ENCODE assay signal across 2 cellular contexts in the genomic region with DNA sequence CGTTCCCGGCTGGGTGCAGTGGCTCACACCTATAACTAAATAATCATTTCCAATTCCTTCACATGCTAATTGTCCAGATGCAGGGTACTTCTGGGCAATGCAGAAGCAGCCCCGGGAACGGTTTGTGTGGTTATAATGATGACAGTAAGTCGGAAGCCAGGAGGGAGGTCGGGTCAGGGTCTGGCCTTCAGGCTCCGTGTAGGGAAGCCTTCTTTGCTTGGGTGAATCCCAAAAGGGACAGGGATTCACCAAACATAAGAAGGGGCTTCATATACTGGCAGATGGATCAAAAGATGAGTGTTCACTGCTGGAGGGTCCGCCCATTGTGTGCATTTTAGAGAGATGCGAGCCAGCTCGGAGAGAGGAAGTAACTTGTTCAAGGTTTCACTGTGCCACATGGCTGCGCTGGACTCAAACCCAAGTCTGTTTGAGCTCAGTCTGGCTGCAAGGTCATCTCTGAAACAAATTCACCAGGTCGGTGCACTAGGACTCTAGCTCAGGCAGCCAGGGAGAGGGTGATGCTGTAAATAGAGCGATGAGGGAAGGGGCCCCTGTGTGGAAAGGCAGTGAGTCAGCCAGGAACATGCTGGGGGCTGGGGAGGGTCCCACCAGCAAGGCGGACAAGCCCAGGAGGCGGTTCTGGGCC.
TF ChIP-seq lines count a peak whose summit lies in the region.

No MANE protein-coding gene starts in this region.

TF ChIP-seq in SK-N-SH, 30 proteins besides CTCF, POLR2A, EP300 and RAD21 (continued from another document):
- TF ChIP-seq, protein P1, sequence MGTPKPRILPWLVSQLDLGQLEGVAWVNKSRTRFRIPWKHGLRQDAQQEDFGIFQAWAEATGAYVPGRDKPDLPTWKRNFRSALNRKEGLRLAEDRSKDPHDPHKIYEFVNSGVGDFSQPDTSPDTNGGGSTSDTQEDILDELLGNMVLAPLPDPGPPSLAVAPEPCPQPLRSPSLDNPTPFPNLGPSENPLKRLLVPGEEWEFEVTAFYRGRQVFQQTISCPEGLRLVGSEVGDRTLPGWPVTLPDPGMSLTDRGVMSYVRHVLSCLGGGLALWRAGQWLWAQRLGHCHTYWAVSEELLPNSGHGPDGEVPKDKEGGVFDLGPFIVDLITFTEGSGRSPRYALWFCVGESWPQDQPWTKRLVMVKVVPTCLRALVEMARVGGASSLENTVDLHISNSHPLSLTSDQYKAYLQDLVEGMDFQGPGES (IDR thresholded peaks at IDR 0.05; ENCODE audit: low read depth, low read length): no peak
- TF ChIP-seq FOXJ3 (CRISPR knock-in tag; IDR thresholded peaks at IDR 0.05): no peak
- no peak for TF ChIP-seq JUND (IDR thresholded peaks at IDR 0.05)
- TF ChIP-seq MEF2A (IDR thresholded peaks at IDR 0.05; ENCODE audit: borderline replicate concordance, low read depth): no peak
- no peak for TF ChIP-seq TCF12 (IDR thresholded peaks at IDR 0.05)

TF ChIP-seq in SK-N-SH treated with all-trans-retinoic acid at 6 μM for 48 hours, 23 proteins besides CTCF, POLR2A, EP300 and RAD21 (continued from another document):
- TF ChIP-seq, protein P2, sequence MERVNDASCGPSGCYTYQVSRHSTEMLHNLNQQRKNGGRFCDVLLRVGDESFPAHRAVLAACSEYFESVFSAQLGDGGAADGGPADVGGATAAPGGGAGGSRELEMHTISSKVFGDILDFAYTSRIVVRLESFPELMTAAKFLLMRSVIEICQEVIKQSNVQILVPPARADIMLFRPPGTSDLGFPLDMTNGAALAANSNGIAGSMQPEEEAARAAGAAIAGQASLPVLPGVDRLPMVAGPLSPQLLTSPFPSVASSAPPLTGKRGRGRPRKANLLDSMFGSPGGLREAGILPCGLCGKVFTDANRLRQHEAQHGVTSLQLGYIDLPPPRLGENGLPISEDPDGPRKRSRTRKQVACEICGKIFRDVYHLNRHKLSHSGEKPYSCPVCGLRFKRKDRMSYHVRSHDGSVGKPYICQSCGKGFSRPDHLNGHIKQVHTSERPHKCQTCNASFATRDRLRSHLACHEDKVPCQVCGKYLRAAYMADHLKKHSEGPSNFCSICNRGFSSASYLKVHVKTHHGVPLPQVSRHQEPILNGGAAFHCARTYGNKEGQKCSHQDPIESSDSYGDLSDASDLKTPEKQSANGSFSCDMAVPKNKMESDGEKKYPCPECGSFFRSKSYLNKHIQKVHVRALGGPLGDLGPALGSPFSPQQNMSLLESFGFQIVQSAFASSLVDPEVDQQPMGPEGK (CRISPR knock-in tag; IDR thresholded peaks at IDR 0.05; ENCODE audit: borderline replicate concordance): no peak
- no peak for TF ChIP-seq TCF4 (CRISPR knock-in tag; IDR thresholded peaks at IDR 0.05; ENCODE audit: borderline replicate concordance)
- TF ChIP-seq ZNF8 (CRISPR knock-in tag; IDR thresholded peaks at IDR 0.05): no peak
- TF ChIP-seq, protein P3, sequence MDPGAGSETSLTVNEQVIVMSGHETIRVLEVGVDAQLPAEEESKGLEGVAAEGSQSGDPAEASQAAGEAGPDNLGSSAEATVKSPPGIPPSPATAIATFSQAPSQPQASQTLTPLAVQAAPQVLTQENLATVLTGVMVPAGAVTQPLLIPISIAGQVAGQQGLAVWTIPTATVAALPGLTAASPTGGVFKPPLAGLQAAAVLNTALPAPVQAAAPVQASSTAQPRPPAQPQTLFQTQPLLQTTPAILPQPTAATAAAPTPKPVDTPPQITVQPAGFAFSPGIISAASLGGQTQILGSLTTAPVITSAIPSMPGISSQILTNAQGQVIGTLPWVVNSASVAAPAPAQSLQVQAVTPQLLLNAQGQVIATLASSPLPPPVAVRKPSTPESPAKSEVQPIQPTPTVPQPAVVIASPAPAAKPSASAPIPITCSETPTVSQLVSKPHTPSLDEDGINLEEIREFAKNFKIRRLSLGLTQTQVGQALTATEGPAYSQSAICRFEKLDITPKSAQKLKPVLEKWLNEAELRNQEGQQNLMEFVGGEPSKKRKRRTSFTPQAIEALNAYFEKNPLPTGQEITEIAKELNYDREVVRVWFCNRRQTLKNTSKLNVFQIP (CRISPR knock-in tag; IDR thresholded peaks at IDR 0.05; ENCODE audit: borderline replicate concordance, low read depth): no peak
- TF ChIP-seq, protein P4, sequence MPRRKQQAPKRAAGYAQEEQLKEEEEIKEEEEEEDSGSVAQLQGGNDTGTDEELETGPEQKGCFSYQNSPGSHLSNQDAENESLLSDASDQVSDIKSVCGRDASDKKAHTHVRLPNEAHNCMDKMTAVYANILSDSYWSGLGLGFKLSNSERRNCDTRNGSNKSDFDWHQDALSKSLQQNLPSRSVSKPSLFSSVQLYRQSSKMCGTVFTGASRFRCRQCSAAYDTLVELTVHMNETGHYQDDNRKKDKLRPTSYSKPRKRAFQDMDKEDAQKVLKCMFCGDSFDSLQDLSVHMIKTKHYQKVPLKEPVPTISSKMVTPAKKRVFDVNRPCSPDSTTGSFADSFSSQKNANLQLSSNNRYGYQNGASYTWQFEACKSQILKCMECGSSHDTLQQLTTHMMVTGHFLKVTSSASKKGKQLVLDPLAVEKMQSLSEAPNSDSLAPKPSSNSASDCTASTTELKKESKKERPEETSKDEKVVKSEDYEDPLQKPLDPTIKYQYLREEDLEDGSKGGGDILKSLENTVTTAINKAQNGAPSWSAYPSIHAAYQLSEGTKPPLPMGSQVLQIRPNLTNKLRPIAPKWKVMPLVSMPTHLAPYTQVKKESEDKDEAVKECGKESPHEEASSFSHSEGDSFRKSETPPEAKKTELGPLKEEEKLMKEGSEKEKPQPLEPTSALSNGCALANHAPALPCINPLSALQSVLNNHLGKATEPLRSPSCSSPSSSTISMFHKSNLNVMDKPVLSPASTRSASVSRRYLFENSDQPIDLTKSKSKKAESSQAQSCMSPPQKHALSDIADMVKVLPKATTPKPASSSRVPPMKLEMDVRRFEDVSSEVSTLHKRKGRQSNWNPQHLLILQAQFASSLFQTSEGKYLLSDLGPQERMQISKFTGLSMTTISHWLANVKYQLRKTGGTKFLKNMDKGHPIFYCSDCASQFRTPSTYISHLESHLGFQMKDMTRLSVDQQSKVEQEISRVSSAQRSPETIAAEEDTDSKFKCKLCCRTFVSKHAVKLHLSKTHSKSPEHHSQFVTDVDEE (CRISPR knock-in tag; IDR thresholded peaks at IDR 0.05): no peak
- no peak for TF ChIP-seq ZFP30 (CRISPR knock-in tag; IDR thresholded peaks at IDR 0.05)
- TF ChIP-seq, protein P5, sequence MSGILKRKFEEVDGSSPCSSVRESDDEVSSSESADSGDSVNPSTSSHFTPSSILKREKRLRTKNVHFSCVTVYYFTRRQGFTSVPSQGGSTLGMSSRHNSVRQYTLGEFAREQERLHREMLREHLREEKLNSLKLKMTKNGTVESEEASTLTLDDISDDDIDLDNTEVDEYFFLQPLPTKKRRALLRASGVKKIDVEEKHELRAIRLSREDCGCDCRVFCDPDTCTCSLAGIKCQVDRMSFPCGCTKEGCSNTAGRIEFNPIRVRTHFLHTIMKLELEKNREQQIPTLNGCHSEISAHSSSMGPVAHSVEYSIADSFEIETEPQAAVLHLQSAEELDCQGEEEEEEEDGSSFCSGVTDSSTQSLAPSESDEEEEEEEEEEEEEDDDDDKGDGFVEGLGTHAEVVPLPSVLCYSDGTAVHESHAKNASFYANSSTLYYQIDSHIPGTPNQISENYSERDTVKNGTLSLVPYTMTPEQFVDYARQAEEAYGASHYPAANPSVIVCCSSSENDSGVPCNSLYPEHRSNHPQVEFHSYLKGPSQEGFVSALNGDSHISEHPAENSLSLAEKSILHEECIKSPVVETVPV (CRISPR knock-in tag; IDR thresholded peaks at IDR 0.05): no peak
- TF ChIP-seq RARB (CRISPR knock-in tag; IDR thresholded peaks at IDR 0.05): no peak
- TF ChIP-seq BACH2 (CRISPR knock-in tag; IDR thresholded peaks at IDR 0.05; ENCODE audit: borderline replicate concordance): no peak
- no peak for TF ChIP-seq ZNF565 (CRISPR knock-in tag; conservative IDR thresholded peaks at IDR 0.05; ENCODE audit: low read depth)
